10 cellular contexts compared by ENCODE assay signal in genomic region chr7:92425311-92425947, GRCh38. TPM values are rescaled to one million over a fixed set of nuclear protein-coding genes. Genes with fewer than 3 reads are reported as not detected.
DNase-seq lines count a peak whose midpoint lies in the region; ATAC-seq, FAIRE-seq and TF ChIP-seq lines count a peak whose summit lies in the region.
"Had no signal": no experiment of that assay in that cellular context is flagged by ENCODE, and none has a peak within 500 bp of the region (broad histone marks: within the 10 kb centered on the region; RNA-seq: fewer than 3 reads in every experiment).

No MANE protein-coding gene starts in this region.

- ATAC-seq in activated T-cell treated with anti-CD3 and anti-CD28 coated beads, Interleukin-2, amount 50 U/mL, for 72 hours (replicated peaks in 1 of 2) = no peak
- ATAC-seq in GM18909 (IDR thresholded peaks at IDR 0.05; ENCODE audit: poor library complexity, unreplicated experiment) (no peak), GM18498 (IDR thresholded peaks at IDR 0.05; ENCODE audit: unreplicated experiment) (no peak)

- H3K27ac Mint-ChIP-seq in activated T-cell treated with anti-CD3 and anti-CD28 coated beads, Interleukin-2, amount 50 U/mL, for 72 hours = no peak overlapping the region
- H3K27ac Mint-ChIP-seq in nephron progenitor cell = no peak overlapping the region

- H3K4me1 Mint-ChIP-seq in activated T-cell treated with anti-CD3 and anti-CD28 coated beads, Interleukin-2, amount 50 U/mL, for 72 hours (ENCODE audit: low read depth) = peaks cover 29% of the 10 kb centered on the region
- peaks cover 24% of the 10 kb centered on the region for H3K4me1 Mint-ChIP-seq in nephron progenitor cell

- H3K27me3 Mint-ChIP-seq in activated T-cell treated with anti-CD3 and anti-CD28 coated beads, Interleukin-2, amount 50 U/mL, for 72 hours (ENCODE audit: low read depth) = peaks cover 44% of the 10 kb centered on the region
- H3K27me3 Mint-ChIP-seq in nephron progenitor cell (ENCODE audit: low read depth, poor library complexity) = peaks cover 2% of the 10 kb centered on the region

- TF ChIP-seq CTCF in nephron progenitor cell (IDR thresholded peaks at IDR 0.05) = no peak

- H3K36me3 Mint-ChIP-seq in activated T-cell treated with anti-CD3 and anti-CD28 coated beads, Interleukin-2, amount 50 U/mL, for 72 hours (ENCODE audit: insufficient read depth in 2 of 2) = no peaks in the 10 kb centered on the region
- H3K36me3 Mint-ChIP-seq in nephron progenitor cell (ENCODE audit: low read depth) = no peaks in the 10 kb centered on the region

- no peak for FAIRE-seq in HTR-8/SVneo (lab: Jason Lieb, UNC)

- no peaks in the 10 kb centered on the region for H3K9me3 Mint-ChIP-seq in activated T-cell treated with anti-CD3 and anti-CD28 coated beads, Interleukin-2, amount 50 U/mL, for 72 hours
- no peaks in the 10 kb centered on the region for H3K9me3 Mint-ChIP-seq in nephron progenitor cell

- peak overlapping the region; percentile 83 to 88 for H3K4me3 Mint-ChIP-seq in activated T-cell treated with anti-CD3 and anti-CD28 coated beads, Interleukin-2, amount 50 U/mL, for 72 hours
- H3K4me3 Mint-ChIP-seq in nephron progenitor cell = no peak overlapping the region

- peak; percentile 30 for DNase-seq in DMS 273 (lab: John Stamatoyannopoulos, UW; ENCODE audit: unreplicated experiment)
- DNase-seq in DMS 273 treated with DMSO at 0.1 percent for 48 hours (lab: John Stamatoyannopoulos, UW) = no peak
- peak; percentile 15 for DNase-seq in MV-4-11 (lab: John Stamatoyannopoulos, UW)
- peak in 1 of 2 donors; percentile 20 for DNase-seq in activated T-cell treated with anti-CD3 and anti-CD28 coated beads, Interleukin-2, amount 50 U/mL, for 72 hours
- peak; percentile 24 for DNase-seq in nephron progenitor cell
- no peak for DNase-seq in HTR-8/SVneo (ENCODE audit: insufficient read length, low spot score)

RNA-seq across cellular contexts. Expression of gene GATAD1, which starts 21.9 kb away (rescaled TPM):
- total RNA-seq in activated T-cell treated with anti-CD3 and anti-CD28 coated beads, Interleukin-2, amount 50 U/mL, for 72 hours = 10 to 100 TPM; 33.8 to 35.5 TPM

RNA-seq across cellular contexts. Expression of gene ERVW-1, which starts 52.3 kb away (rescaled TPM):
- total RNA-seq in activated T-cell treated with anti-CD3 and anti-CD28 coated beads, Interleukin-2, amount 50 U/mL, for 72 hours = not detected
- total RNA-seq: dermis microvascular lymphatic vessel endothelial cell, NCI-H460 had no signal

Comparison
In these comparisons a context has a peak if more than half of its experiments do, and no peak if none do; other contexts are left out.
1. DNase-seq: peak in DMS 273 (single experiment), MV-4-11 (single experiment) and nephron progenitor cell (single experiment); none in DMS 273 treated with DMSO at 0.1 percent for 48 hours (single experiment) and HTR-8/SVneo (single experiment).